Comparison of ENCODE assay signal across 16 cellular contexts in genomic region chr19:19602713-19603320, GRCh38. TPM values are rescaled to one million over a fixed set of nuclear protein-coding genes. Genes with fewer than 3 reads are reported as not detected.
A peak's percentile ranks its signal among the peaks of the same experiment; 100 is the strongest.
DNase-seq lines count a peak whose midpoint lies in the region; ATAC-seq and TF ChIP-seq lines count a peak whose summit lies in the region.
"Had no signal": no experiment of that assay in that cellular context is flagged by ENCODE, and none has a peak within 500 bp of the region (broad histone marks: within the 10 kb centered on the region; RNA-seq: fewer than 3 reads in every experiment).

No MANE protein-coding gene starts in this region.

- H3K27ac Mint-ChIP-seq in H9, result peak overlapping the region; percentile 27 to 68 (median 48); a peak in 6 of 7 replicates
- H3K27ac Mint-ChIP-seq in activated CD8-positive, alpha-beta T cell treated with anti-CD3 and anti-CD28 coated beads for 36 hours, result peak overlapping the region; percentile 79
- H3K27ac Mint-ChIP-seq: B cell, naive B cell had no signal

- H3K27ac ChIP-seq in BLaER1 treated with 17β-estradiol and CSF1 and Interleukin-3, amounts not matched to agents 10 nM and 100 nM, result no peak overlapping the region
- H3K27ac ChIP-seq in H9 (ENCODE audit: insufficient read length, low read depth, low read length), result no peak overlapping the region
- H3K27ac ChIP-seq: esophagus muscularis mucosa had no signal

- no peaks in the 10 kb centered on the region for H3K36me3 Mint-ChIP-seq in H9 (ENCODE audit: insufficient read depth in 1 of 3, low read depth in 3 of 3)
- H3K36me3 Mint-ChIP-seq in activated CD8-positive, alpha-beta T cell treated with anti-CD3 and anti-CD28 coated beads for 36 hours (ENCODE audit: low read depth), result peaks cover 19% of the 10 kb centered on the region
- H3K36me3 Mint-ChIP-seq: naive B cell had no signal

- no peaks in the 10 kb centered on the region for H4K20me1 ChIP-seq in BLaER1 treated with 17β-estradiol and CSF1 and Interleukin-3, amounts not matched to agents 10 nM and 100 nM
- H4K20me1 ChIP-seq in H9 (ENCODE audit: control insufficient read depth, insufficient read depth, insufficient read length), result no peaks in the 10 kb centered on the region

- H3K9ac ChIP-seq in BLaER1 treated with 17β-estradiol and CSF1 and Interleukin-3, amounts not matched to agents 10 nM and 100 nM, result no peak overlapping the region
- H3K9ac ChIP-seq in H9 (ENCODE audit: extremely low read depth, insufficient read length, low read length), result no peak overlapping the region

- POLR2A ChIA-PET in activated CD8-positive, alpha-beta T cell treated with anti-CD3 and anti-CD28 coated beads for 36 hours (lab: Charles Lee), result interaction anchor here (0.9 to 2.2 kb wide), 5 partner anchors 8 to 66 kb away, joined by 3 to 7 read pairs (median 4); no protein-coding TSS in a partner anchor

- no peaks in the 10 kb centered on the region for H3K27me3 Mint-ChIP-seq in H9 (ENCODE audit: low read depth)
- no peaks in the 10 kb centered on the region for H3K27me3 Mint-ChIP-seq in activated CD8-positive, alpha-beta T cell treated with anti-CD3 and anti-CD28 coated beads for 36 hours
- H3K27me3 Mint-ChIP-seq: B cell, naive B cell had no signal

- H3K4me3 ChIP-seq in BLaER1 treated with 17β-estradiol and CSF1 and Interleukin-3, amounts not matched to agents 10 nM and 100 nM, result no peak overlapping the region
- H3K4me3 ChIP-seq: esophagus muscularis mucosa had no signal

- H2BK15ac ChIP-seq in H9 (ENCODE audit: low read depth, low read length), result no peak overlapping the region

- H2AK5ac ChIP-seq in H9 (ENCODE audit: insufficient read length, low read length), result no peak overlapping the region

- no peaks in the 10 kb centered on the region for H3K27me3 ChIP-seq in BLaER1 treated with 17β-estradiol and CSF1 and Interleukin-3, amounts not matched to agents 10 nM and 100 nM
- H3K27me3 ChIP-seq in H9 (ENCODE audit: insufficient read depth, low read length), result no peaks in the 10 kb centered on the region

- no peak for TF ChIP-seq CTCF in H9 (conservative IDR thresholded peaks at IDR 0.05)
- TF ChIP-seq CTCF in activated CD8-positive, alpha-beta T cell treated with anti-CD3 and anti-CD28 coated beads for 36 hours (IDR thresholded peaks at IDR 0.05), result no peak

- H3K79me2 ChIP-seq in H9 (ENCODE audit: insufficient read depth, low read length), result no peaks in the 10 kb centered on the region

- CTCF ChIA-PET in activated CD8-positive, alpha-beta T cell treated with anti-CD3 and anti-CD28 coated beads for 36 hours (lab: Charles Lee), result no interaction called here

- H3K9me3 Mint-ChIP-seq in H9, result no peaks in the 10 kb centered on the region
- no peaks in the 10 kb centered on the region for H3K9me3 Mint-ChIP-seq in activated CD8-positive, alpha-beta T cell treated with anti-CD3 and anti-CD28 coated beads for 36 hours
- H3K9me3 Mint-ChIP-seq: naive B cell had no signal

- H3T11ph ChIP-seq in H9 (ENCODE audit: low read length), result no peak overlapping the region

- no peak overlapping the region for H3K23ac ChIP-seq in H9 (ENCODE audit: insufficient read length, low read depth, low read length)

- no peak overlapping the region for H2BK20ac ChIP-seq in H9 (ENCODE audit: low read depth, low read length, poor library complexity, severe bottlenecking)

- DNase-seq in H9 (no peak), SHP77 (lab: John Stamatoyannopoulos, UW) (no peak), NCI-H1092 (lab: John Stamatoyannopoulos, UW) (no peak)
- DNase-seq in activated CD8-positive, alpha-beta T cell treated with anti-CD3 and anti-CD28 coated beads for 36 hours, result no peak
- DNase-seq: activated CD4-positive, alpha-beta T cell treated with anti-CD3 and anti-CD28 coated beads for 1 hour; DND-41; naive B cell; NCI-H226 had no signal

- H2BK5ac ChIP-seq in H9 (ENCODE audit: insufficient read length, low read length), result no peak overlapping the region

- no CpG with 5 or more reads among the region's 3 CpGs for WGBS in H9 (ENCODE audit: extremely low coverage, insufficient read length, low lambda C conversion rate)

- H3K56ac ChIP-seq in H9 (ENCODE audit: insufficient read length, low read depth, low read length), result no peak overlapping the region

- H4K8ac ChIP-seq in H9 (replicated peaks; ENCODE audit: insufficient read length, low read depth, low read length), result no peak overlapping the region

- H3K23me2 ChIP-seq in H9 (ENCODE audit: insufficient read length, low read depth, low read length, poor library complexity, severe bottlenecking), result no peaks in the 10 kb centered on the region

- no peaks in the 10 kb centered on the region for H3K79me1 ChIP-seq in H9 (ENCODE audit: insufficient read depth, low read depth, low read length, poor library complexity, severe bottlenecking)

- peaks cover 19 to 68% (median 48%) of the 10 kb centered on the region in 10 experiments for H3K4me1 ChIP-seq in BLaER1 treated with 17β-estradiol and CSF1 and Interleukin-3, amounts not matched to agents 10 nM and 100 nM
- H3K4me1 ChIP-seq in H9 (ENCODE audit: insufficient read depth, low read length), result peaks cover 4% of the 10 kb centered on the region; the same call in 1 of the 2 replicates
- H3K4me1 ChIP-seq: esophagus muscularis mucosa had no signal

- no peak overlapping the region for H4K91ac ChIP-seq in H9 (ENCODE audit: insufficient read length, low read depth, low read length)

- no peak overlapping the region for H2BK120ac ChIP-seq in H9 (ENCODE audit: low read depth, low read length, poor library complexity, severe bottlenecking)

- peaks cover 14 to 22% of the 10 kb centered on the region in 2 experiments for H3K4me1 Mint-ChIP-seq in H9
- peaks cover 58% of the 10 kb centered on the region for H3K4me1 Mint-ChIP-seq in activated CD8-positive, alpha-beta T cell treated with anti-CD3 and anti-CD28 coated beads for 36 hours (ENCODE audit: low read depth)
- H3K4me1 Mint-ChIP-seq: naive B cell had no signal

- no peak for ATAC-seq in activated CD8-positive, alpha-beta T cell treated with anti-CD3 and anti-CD28 coated beads for 36 hours
- peak; percentile 15 for ATAC-seq in esophagus mucosa
- ATAC-seq in HG03378 (IDR thresholded peaks at IDR 0.05; ENCODE audit: unreplicated experiment), result no peak
- ATAC-seq in GM18517 (IDR thresholded peaks at IDR 0.05; ENCODE audit: unreplicated experiment), result no peak
- ATAC-seq: SK-N-SH treated with all-trans-retinoic acid at 6 μM for 48 hours had no signal

- H3K14ac ChIP-seq in H9 (ENCODE audit: insufficient read depth, low read length), result no peak overlapping the region

- H3K9me3 ChIP-seq in BLaER1 treated with 17β-estradiol and CSF1 and Interleukin-3, amounts not matched to agents 10 nM and 100 nM (replicated peaks in 1 of 11), result no peaks in the 10 kb centered on the region
- no peaks in the 10 kb centered on the region for H3K9me3 ChIP-seq in H9 (ENCODE audit: control insufficient read depth, low read depth, low read length)
- H3K9me3 ChIP-seq: esophagus muscularis mucosa had no signal

- H4K5ac ChIP-seq in H9 (ENCODE audit: insufficient read length, low read depth, low read length), result no peak overlapping the region

- no peak overlapping the region for H3K4me3 Mint-ChIP-seq in H9
- no peak overlapping the region for H3K4me3 Mint-ChIP-seq in activated CD8-positive, alpha-beta T cell treated with anti-CD3 and anti-CD28 coated beads for 36 hours
- H3K4me3 Mint-ChIP-seq: B cell, naive B cell had no signal

- H3K18ac ChIP-seq in H9 (ENCODE audit: insufficient read length, low read depth, low read length), result no peak overlapping the region

- H2AFZ ChIP-seq in H9 (ENCODE audit: low read length), result no peak overlapping the region

- H3K4me2 ChIP-seq in BLaER1 treated with 17β-estradiol and CSF1 and Interleukin-3, amounts not matched to agents 10 nM and 100 nM, result peak overlapping the region in 8 of 11 experiments; percentile 33 to 59 (median 49); a peak in 16 of 22 replicates
- no peak overlapping the region for H3K4me2 ChIP-seq in H9 (ENCODE audit: insufficient read depth, insufficient read length, low read length)

- no peaks in the 10 kb centered on the region for H3K36me3 ChIP-seq in BLaER1 treated with 17β-estradiol and CSF1 and Interleukin-3, amounts not matched to agents 10 nM and 100 nM
- H3K36me3 ChIP-seq: esophagus muscularis mucosa had no signal

- intact Hi-C loops in activated CD8-positive, alpha-beta T cell treated with anti-CD3 and anti-CD28 coated beads for 36 hours (cut with micrococcal nuclease), result no loop called here

- no peak overlapping the region for H2BK12ac ChIP-seq in H9 (ENCODE audit: insufficient read length, low read depth, low read length)

- H3K4ac ChIP-seq in H9 (ENCODE audit: low read depth, low read length), result no peak overlapping the region

RNA-seq across cellular contexts. Expression of gene PBX4, which starts 15.7 kb away (rescaled TPM):
- 2.4 and 3.3 TPM in 2 replicates for total RNA-seq in H9 (2021)
- 10 to 100 TPM; 13.8 to 15.6 TPM for total RNA-seq in activated CD8-positive, alpha-beta T cell treated with anti-CD3 and anti-CD28 coated beads for 36 hours
- 0.20 TPM for total RNA-seq in esophagus mucosa
- total RNA-seq: HT1080 had no signal

RNA-seq across cellular contexts. Expression of gene LPAR2, which starts 25.2 kb away (rescaled TPM):
- total RNA-seq in H9 (2021) (49.5 and 51.8 TPM in 2 replicates), esophagus mucosa (7.6 TPM)
- total RNA-seq in activated CD8-positive, alpha-beta T cell treated with anti-CD3 and anti-CD28 coated beads for 36 hours, result 10 to 100 TPM; 26.6 to 28.2 TPM

RNA-seq across cellular contexts. Expression of gene GMIP, which starts 40.6 kb away (rescaled TPM):
- total RNA-seq in H9 (2021) (12.7 and 13.4 TPM in 2 replicates), esophagus mucosa (9.4 TPM)
- total RNA-seq in activated CD8-positive, alpha-beta T cell treated with anti-CD3 and anti-CD28 coated beads for 36 hours, result 10 to 100 TPM; 57.3 to 59.9 TPM
